Comparison of ENCODE assay signal across 23 cellular contexts in the genomic region with DNA sequence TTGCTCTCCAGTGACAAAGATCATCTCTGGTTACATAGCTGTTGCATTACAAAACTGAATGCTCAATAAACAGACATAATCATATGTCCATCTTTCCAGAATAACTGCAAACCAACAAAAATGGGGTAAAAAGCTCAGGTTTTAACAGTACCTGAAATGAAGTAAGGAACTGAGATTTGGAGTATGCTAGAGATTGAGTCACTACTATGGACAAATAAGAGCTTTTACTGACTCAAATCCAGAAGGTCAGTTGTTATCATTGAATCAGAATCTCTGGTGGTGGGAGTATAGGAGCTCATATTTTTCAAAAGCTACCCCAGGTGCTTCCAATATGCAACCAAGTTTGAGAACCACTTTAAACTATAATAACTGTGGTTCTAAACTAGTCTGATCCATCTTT.
"Had no signal": no experiment of that assay in that cellular context is flagged by ENCODE, and none has a peak within 500 bp of the region (broad histone marks: within the 10 kb centered on the region; RNA-seq: fewer than 3 reads in every experiment).

No MANE protein-coding gene starts in this region.

- H3K27ac ChIP-seq: brain microvascular endothelial cell, epithelial cell of prostate, foreskin keratinocyte, sigmoid colon had no signal

- H3K9me3 ChIP-seq: sigmoid colon had no signal

- H3K27ac Mint-ChIP-seq: endodermal cell; T-helper 1 cell treated with Interleukin-12 subunit alpha and Interleukin-12 subunit beta and Interleukin-4 antibody, amounts not matched to agents 30 μg/mL and 1 μg/mL, for 36 hours had no signal

- H3K36me3 ChIP-seq: brain microvascular endothelial cell had no signal

- ATAC-seq: activated CD4-positive, CD25-positive, alpha-beta regulatory T cell treated with anti-CD3 and anti-CD28 coated beads, Interleukin-2, amount 50 U/mL, for 24 hours; activated T-cell treated with anti-CD3 and anti-CD28 coated beads, Interleukin-2, amount 50 U/mL, for 4 hours; foreskin keratinocyte; left cardiac atrium; natural killer cell treated with Interleukin-12 subunit alpha and Interleukin-12 subunit beta and Interleukin-15 and Interleukin-18, amount 100 ng/mL, for 72 hours; stimulated activated effector memory CD8-positive, alpha-beta T cell treated with anti-CD3 and anti-CD28 coated beads, Interleukin-12 subunit alpha, Interleukin-12 subunit beta, amount 100 ng/mL, for 72 hours had no signal

- H3K27me3 Mint-ChIP-seq: natural killer cell treated with Interleukin-12 subunit alpha and Interleukin-12 subunit beta and Interleukin-15 and Interleukin-18, amount 100 ng/mL, for 72 hours had no signal

- H3K9me3 Mint-ChIP-seq: activated T-cell treated with anti-CD3 and anti-CD28 coated beads, Interleukin-2, amount 50 U/mL, for 4 hours; endodermal cell; natural killer cell treated with Interleukin-12 subunit alpha and Interleukin-12 subunit beta and Interleukin-15 and Interleukin-18, amount 100 ng/mL, for 72 hours; stimulated activated effector memory CD8-positive, alpha-beta T cell treated with anti-CD3 and anti-CD28 coated beads, Interleukin-12 subunit alpha, Interleukin-12 subunit beta, amount 100 ng/mL, for 72 hours; T-helper 1 cell treated with Interleukin-12 subunit alpha and Interleukin-12 subunit beta and Interleukin-4 antibody, amounts not matched to agents 30 μg/mL and 1 μg/mL, for 36 hours had no signal

- H3K27me3 ChIP-seq: brain microvascular endothelial cell, dorsolateral prefrontal cortex, foreskin keratinocyte, sigmoid colon had no signal

- H3K4me3 Mint-ChIP-seq: endodermal cell; natural killer cell treated with Interleukin-12 subunit alpha and Interleukin-12 subunit beta and Interleukin-15 and Interleukin-18, amount 100 ng/mL, for 72 hours; stimulated activated effector memory CD8-positive, alpha-beta T cell treated with anti-CD3 and anti-CD28 coated beads, Interleukin-12 subunit alpha, Interleukin-12 subunit beta, amount 100 ng/mL, for 72 hours; T-helper 1 cell treated with Interleukin-12 subunit alpha and Interleukin-12 subunit beta and Interleukin-4 antibody, amounts not matched to agents 30 μg/mL and 1 μg/mL, for 36 hours had no signal

- DNase-seq: activated CD4-positive, alpha-beta T cell treated with anti-CD3 and anti-CD28 coated beads, Interleukin-2, amount 50 U/mL, for 48 hours; activated gamma-delta T cell; activated T-cell treated with anti-CD3 and anti-CD28 coated beads, Interleukin-2, amount 50 U/mL, for 4 hours; aorta; brain microvascular endothelial cell; central memory CD4-positive, alpha-beta T cell; dorsolateral prefrontal cortex; endodermal cell; foreskin keratinocyte; glutamatergic neuron; hippocampal formation; left cardiac atrium; mesendoderm; nucleus accumbens; sigmoid colon; stimulated activated CD4-positive, alpha-beta T cell treated with anti-CD3 and anti-CD28 coated beads, Interleukin-4, amount 100 ng/mL, for 24 hours had no signal

- FAIRE-seq: colon, islet of Langerhans had no signal

- H3K4me3 ChIP-seq: dorsolateral prefrontal cortex, sigmoid colon had no signal
